28 cellular contexts compared by ENCODE assay signal in the genomic region with DNA sequence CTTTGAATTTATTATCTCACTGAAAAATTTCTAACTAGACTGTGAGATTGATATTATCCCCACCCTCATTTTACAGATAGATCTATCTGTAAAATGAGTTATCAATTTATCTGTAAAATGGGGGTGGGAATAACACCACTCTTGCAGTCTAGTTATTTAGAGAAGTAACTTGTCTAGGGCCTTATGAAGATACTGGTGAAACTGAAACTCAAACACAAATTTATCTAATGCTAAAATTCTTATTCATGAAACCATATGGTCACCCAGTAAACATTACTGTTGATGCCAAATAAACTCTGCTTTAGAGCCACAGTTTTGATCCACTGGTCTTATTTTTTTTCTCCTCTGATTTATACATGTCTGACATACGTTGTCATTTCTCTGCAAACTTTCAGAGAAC. TPM values are rescaled to one million over a fixed set of nuclear protein-coding genes. Genes with fewer than 3 reads are reported as not detected.
"Had no signal": no experiment of that assay in that cellular context is flagged by ENCODE, and none has a peak within 500 bp of the region (broad histone marks: within the 10 kb centered on the region; RNA-seq: fewer than 3 reads in every experiment).

No MANE protein-coding gene starts in this region.

- ATAC-seq: activated T-cell treated with anti-CD3 and anti-CD28 coated beads, Interleukin-2, amount 50 U/mL, for 72 hours had no signal

- H3K4me2 ChIP-seq: SK-N-SH had no signal

- H3K27ac ChIP-seq: brain microvascular endothelial cell, cardiac muscle cell, Peyer's patch, RWPE1, SJCRH30, VCaP had no signal

- H3K36me3 ChIP-seq: brain microvascular endothelial cell, cardiac muscle cell, Peyer's patch, SJCRH30 had no signal

- H3K9me2 ChIP-seq: SK-N-SH had no signal

- H3K9me3 ChIP-seq: Peyer's patch, SJCRH30, SK-N-SH had no signal

- H3K27me3 ChIP-seq: brain microvascular endothelial cell, cardiac muscle cell, Peyer's patch, SJCRH30 had no signal

- DNase-seq: activated CD4-positive, alpha-beta memory T cell treated with anti-CD3 and anti-CD28 coated beads, Interleukin-2, amount 10 ng/mL, durations not matched to agents 7 days and 5 days; activated CD4-positive, alpha-beta T cell treated with anti-CD3 and anti-CD28 coated beads, Interleukin-2, amount 50 U/mL, for 1 hour; activated CD4-positive, CD25-positive, alpha-beta regulatory T cell; activated CD8-positive, alpha-beta memory T cell treated with anti-CD3 and anti-CD28 coated beads, Interleukin-2, amount 50 U/mL, for 4 hours; activated gamma-delta T cell treated with Interleukin-2 at 50 U/mL for 16 hours; activated naive CD4-positive, alpha-beta T cell treated with anti-CD3 and anti-CD28 coated beads, Interleukin-2, amount 10 ng/mL, durations not matched to agents 7 days and 5 days; activated naive CD8-positive, alpha-beta T cell treated with anti-CD3 and anti-CD28 coated beads for 36 hours; activated T-cell treated with anti-CD3 and anti-CD28 coated beads, Interleukin-2, amount 50 U/mL, for 72 hours; brain microvascular endothelial cell; NCI-H1092; NCI-H1417; NCI-H2081; NCI-H526; NCI-H774; NK-92 treated with Interleukin-12 subunit alpha and Interleukin-12 subunit beta, amount 100 ng/mL, for 24 hours; Peyer's patch; Right ventricle myocardium superior; SJCRH30; SK-N-SH; T-helper 1 cell had no signal

- H3K4me1 ChIP-seq: Peyer's patch had no signal

- H3K9ac ChIP-seq: SK-N-SH had no signal

- H3K4me3 ChIP-seq: cardiac muscle cell, Peyer's patch, SJCRH30 had no signal

RNA-seq across cellular contexts. Expression of gene SMIM36, which starts 52.1 kb away (rescaled TPM):
- total RNA-seq: activated CD4-positive, alpha-beta memory T cell treated with anti-CD3 and anti-CD28 coated beads, Interleukin-2, amount 10 ng/mL, durations not matched to agents 7 days and 5 days; activated naive CD8-positive, alpha-beta T cell treated with anti-CD3 and anti-CD28 coated beads for 36 hours; activated T-cell treated with anti-CD3 and anti-CD28 coated beads, Interleukin-2, amount 50 U/mL, for 72 hours; activated T-helper 2 cell treated with anti-CD3 and anti-CD28 coated beads, Interferon-gamma antibody, Interleukin-2, Interleukin-4, amounts not matched to agents 10 μg/mL and 5 μg/mL and 100 μg/mL, durations not matched to agents 14 hours and 24 hours and 36 hours; cardiac muscle cell; LHCN-M2; M059J; NCI-H460; Peyer's patch; Right ventricle myocardium superior; SJCRH30; T-helper 2 cell treated with Interferon-gamma antibody and Interleukin-4, amounts not matched to agents 100 ng/mL and 5 ng/mL, for 36 hours had no signal
